8 cellular contexts compared by ENCODE assay signal in the genomic region with DNA sequence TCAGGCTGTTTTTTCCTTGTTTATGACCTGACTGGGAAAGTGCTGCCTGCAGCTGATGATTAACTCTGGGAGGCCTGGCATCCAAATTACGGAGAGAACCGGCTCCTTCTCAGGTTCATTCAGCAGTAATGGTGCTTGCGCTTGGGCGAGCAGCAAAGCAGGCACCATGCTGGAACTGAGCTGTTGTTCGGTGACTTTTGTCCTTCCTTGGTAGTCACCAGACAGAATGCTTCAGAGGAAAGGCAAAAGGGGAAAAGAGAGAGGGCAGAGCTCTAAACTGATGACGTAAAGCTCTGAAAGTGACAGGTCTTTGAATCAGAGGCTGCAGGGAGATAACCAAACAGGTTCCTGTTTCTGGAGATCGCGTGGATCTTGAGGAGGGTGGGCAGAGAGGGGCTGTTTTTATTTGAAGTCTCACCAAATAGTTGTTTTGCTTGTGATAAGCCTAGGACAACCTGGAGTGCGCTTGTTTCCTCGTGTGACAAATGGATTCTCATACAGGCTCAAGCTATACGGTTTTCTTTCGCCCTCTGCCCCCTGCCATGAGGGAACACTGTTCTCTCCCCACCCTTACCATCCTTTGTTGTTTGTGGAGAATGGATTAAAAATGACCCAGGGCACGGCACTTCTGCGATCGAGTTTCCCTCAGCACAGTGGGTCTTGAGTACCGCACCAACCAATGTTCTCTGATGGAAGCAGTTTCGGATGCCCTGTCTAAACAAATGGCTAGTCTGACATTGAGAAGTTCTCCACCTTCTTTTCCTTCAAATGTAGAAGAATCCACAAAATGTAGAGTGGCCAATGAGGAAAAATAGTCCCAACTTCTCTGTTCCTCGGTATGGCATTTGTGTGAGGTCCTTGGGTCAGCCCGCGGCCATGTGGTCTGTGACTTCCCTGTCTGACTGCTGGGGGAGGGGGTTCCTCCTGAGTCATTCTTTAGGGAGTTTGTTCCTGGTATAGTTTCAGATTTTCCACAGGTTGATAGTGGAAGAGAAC. TPM values are rescaled to one million over a fixed set of nuclear protein-coding genes. Genes with fewer than 3 reads are reported as not detected.
DNase-seq lines count a peak whose midpoint lies in the region; ATAC-seq and TF ChIP-seq lines count a peak whose summit lies in the region.

No MANE protein-coding gene starts in this region.

- H3K4me1 ChIP-seq in right atrium auricular region (peaks cover 0 to 58% of the 10 kb centered on the region in 2 donors), spleen (peaks cover 5 to 64% (median 46%) of the 10 kb centered on the region in 6 donors)

- H3K27ac ChIP-seq in right atrium auricular region (peak overlapping the region; percentile 94 to 98), spleen (peak overlapping the region; percentile 24 to 94 (median 92))

- no peaks in the 10 kb centered on the region for H3K27me3 Mint-ChIP-seq in activated B cell treated with CpG ODN at 0.5 μM for 24 hours

- H3K9me3 ChIP-seq in right atrium auricular region (no peaks in the 10 kb centered on the region), spleen (no peaks in the 10 kb centered on the region)

- peak overlapping the region; percentile 98 for H3K27ac Mint-ChIP-seq in activated B cell treated with CpG ODN at 0.5 μM for 24 hours

- POLR2A ChIA-PET in activated B cell treated with CpG ODN at 0.5 μM for 24 hours (lab: Charles Lee) = interaction anchor here (0.7 to 11.3 kb wide), 16 partner anchors 15 to 1382 kb away, joined by 3 to 421 read pairs (median 4); a partner anchor contains a TSS

- peaks cover 66% of the 10 kb centered on the region for H3K4me1 Mint-ChIP-seq in activated B cell treated with CpG ODN at 0.5 μM for 24 hours

- TF ChIP-seq POLR2A in spleen (IDR thresholded peaks at IDR 0.05) = peak in 1 of 3 donors; percentile 65

- H3K4me3 ChIP-seq in right atrium auricular region (peak overlapping the region; percentile 56 to 61), spleen (peak overlapping the region in 7 of 8 donors; percentile 53 to 75 (median 56))

- no peaks in the 10 kb centered on the region for H3K36me3 ChIP-seq in right atrium auricular region
- peaks cover 0 to 7% (median 0%) of the 10 kb centered on the region in 6 donors for H3K36me3 ChIP-seq in spleen

- no peak for TF ChIP-seq CTCF in activated B cell treated with CpG ODN at 0.5 μM for 24 hours (IDR thresholded peaks at IDR 0.05)
- TF ChIP-seq CTCF in right atrium auricular region (IDR thresholded peaks at IDR 0.05) = no peak
- TF ChIP-seq CTCF in spleen (IDR thresholded peaks at IDR 0.05 in 8 of 11, conservative IDR thresholded peaks at IDR 0.05 in 3 of 11) = no peak

- 48 to 57% (median 52%) methylated on average over 20 of the region's 20 CpGs for WGBS in spleen, 5 donors

- no peaks in the 10 kb centered on the region for H3K9me3 Mint-ChIP-seq in activated B cell treated with CpG ODN at 0.5 μM for 24 hours

- CTCF ChIA-PET in activated B cell treated with CpG ODN at 0.5 μM for 24 hours (lab: Charles Lee) = interaction anchor here (0.7 to 3.0 kb wide), 8 partner anchors 16 to 109 kb away, joined by 3 to 63 read pairs (median 12); no protein-coding TSS in a partner anchor

- peaks cover 56% of the 10 kb centered on the region for H3K36me3 Mint-ChIP-seq in activated B cell treated with CpG ODN at 0.5 μM for 24 hours (ENCODE audit: low read depth)

- H3K27me3 ChIP-seq in right atrium auricular region (no peaks in the 10 kb centered on the region), spleen (replicated peaks in 1 of 7) (no peaks in the 10 kb centered on the region)

- intact Hi-C loops in activated B cell treated with CpG ODN at 0.5 μM for 24 hours (cut with micrococcal nuclease) (loop anchor here (5.0 to 10.0 kb wide), 2 partner anchors 35 to 1123 kb away; a partner anchor contains a TSS), spleen (cut with DNase I; ENCODE audit: low total_unique reads) (loop anchor here (10.0 kb wide), 2 partner anchors 77 to 107 kb away; no protein-coding TSS in a partner anchor)

- DNase-seq in activated naive CD4-positive, alpha-beta T cell treated with Interleukin-2 at 50 U/mL for 16 hours = peak; percentile 14
- DNase-seq in activated naive CD4-positive, alpha-beta T cell (lab: John Stamatoyannopoulos, UW) = no peak
- peak; percentile 36 for DNase-seq in activated B cell treated with CpG ODN at 0.5 μM for 24 hours
- peak; percentile 70 for DNase-seq in right atrium auricular region (ENCODE audit: low spot score)
- no peak for DNase-seq in spleen
- DNase-seq in islet precursor cell = no peak
- DNase-seq in dedifferentiated amniotic fluid mesenchymal stem cell (ENCODE audit: extremely low spot score) = no peak

- H3K4me3 Mint-ChIP-seq in activated B cell treated with CpG ODN at 0.5 μM for 24 hours = peak overlapping the region; percentile 97

- ATAC-seq in HG03103 (IDR thresholded peaks at IDR 0.05; ENCODE audit: low read depth, unreplicated experiment) = peak; percentile 33
- ATAC-seq in activated B cell treated with CpG ODN at 0.5 μM for 24 hours (ENCODE audit: low read depth) = peak; percentile 43

RNA-seq across cellular contexts. Expression of a gene that starts 1.3 kb away (rescaled TPM):
- total RNA-seq in activated B cell treated with CpG ODN at 0.5 μM for 24 hours (179 and 205 TPM in 2 replicates), right atrium auricular region (10 to 100 TPM; 50.0 to 56.3 TPM), spleen (10 to 100 TPM; 38.7 to 68.1 (median 48.7) TPM)
- 10 to 100 TPM; 13.2 to 15.9 (median 14.0) TPM for polyA plus RNA-seq in spleen

Comparison
In these comparisons a context has a peak if more than half of its experiments do, and no peak if none do; other contexts are left out.
1. DNase-seq: peak in activated naive CD4-positive, alpha-beta T cell treated with Interleukin-2 at 50 U/mL for 16 hours (single experiment), activated B cell treated with CpG ODN at 0.5 μM for 24 hours (single experiment) and right atrium auricular region (single experiment); none in activated naive CD4-positive, alpha-beta T cell (0 of 4), spleen (single experiment), islet precursor cell (single experiment) and dedifferentiated amniotic fluid mesenchymal stem cell (single experiment).